13 cellular contexts compared by ENCODE assay signal in the genomic region with DNA sequence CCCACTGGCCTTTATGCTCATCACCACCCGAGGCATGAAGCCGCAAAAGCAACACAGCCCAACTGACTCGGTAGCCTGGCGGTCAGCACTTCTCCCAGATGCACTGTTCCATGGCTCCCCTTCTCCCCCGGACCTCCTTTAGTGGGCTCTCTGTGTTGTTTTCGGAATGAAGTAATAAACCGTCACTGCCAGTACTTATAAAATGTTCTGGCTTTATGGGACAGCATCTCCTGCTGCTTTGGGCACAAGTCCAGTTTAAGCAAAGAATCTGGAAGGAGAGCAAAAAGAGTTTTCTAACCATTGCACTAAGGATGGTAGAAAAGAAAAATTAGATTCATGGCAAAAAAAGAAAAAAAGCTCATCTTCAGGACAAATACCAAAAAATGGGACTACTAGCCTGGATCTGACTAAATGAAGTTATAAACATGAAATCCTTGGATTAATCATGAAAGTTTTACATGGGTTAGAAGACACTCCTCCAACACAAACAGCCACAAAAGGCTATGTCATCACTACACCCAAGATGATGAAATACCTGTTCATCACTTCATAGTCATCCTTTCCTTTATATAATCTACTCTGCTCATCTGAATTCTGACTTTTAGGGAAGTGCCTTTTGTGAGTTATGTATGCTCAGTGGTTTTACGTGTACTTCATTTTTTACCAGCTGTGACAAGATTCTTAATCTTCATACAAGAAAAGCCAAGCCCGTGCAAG.
A peak's percentile ranks its signal among the peaks of the same experiment; 100 is the strongest.
DNase-seq lines count a peak whose midpoint lies in the region; ATAC-seq, FAIRE-seq and TF ChIP-seq lines count a peak whose summit lies in the region.
"Had no signal": no experiment of that assay in that cellular context is flagged by ENCODE, and none has a peak within 500 bp of the region (broad histone marks: within the 10 kb centered on the region; RNA-seq: fewer than 3 reads in every experiment).

No MANE protein-coding gene starts in this region.

- intact Hi-C loops in IMR-90 (cut with micrococcal nuclease), result no loop called here
- intact Hi-C loops in left colon (cut with DNase I, micrococcal nuclease), result no loop called here
- intact Hi-C loops in activated naive CD4-positive, alpha-beta T cell treated with anti-CD3 and anti-CD28 coated beads for 36 hours (cut with micrococcal nuclease), result no loop called here
- intact Hi-C loops in activated CD4-positive, alpha-beta memory T cell treated with anti-CD3 and anti-CD28 coated beads for 36 hours (cut with micrococcal nuclease), result no loop called here

- in situ Hi-C loops in IMR-90 (cut with MboI; ENCODE audit: low sequenced_read_pairs), result no loop called here

- BruUV-seq in IMR-90 (replicated peaks; lab: Mats Ljungman, UMichigan), result no TSS peak

- TF ChIP-seq RAD21 in IMR-90 (IDR thresholded peaks at IDR 0.05; ENCODE audit: low read length), result no peak

- no peak overlapping the region for H3K23ac ChIP-seq in IMR-90 (ENCODE audit: low read depth, low read length)

- H3K36me3 Mint-ChIP-seq in astrocyte (ENCODE audit: low read depth, unreplicated experiment), result no peaks in the 10 kb centered on the region
- H3K36me3 Mint-ChIP-seq in activated naive CD4-positive, alpha-beta T cell treated with anti-CD3 and anti-CD28 coated beads for 36 hours (ENCODE audit: low read depth), result no peaks in the 10 kb centered on the region
- H3K36me3 Mint-ChIP-seq in T-cell, result no peaks in the 10 kb centered on the region
- H3K36me3 Mint-ChIP-seq in activated CD4-positive, alpha-beta memory T cell treated with anti-CD3 and anti-CD28 coated beads for 36 hours, result no peaks in the 10 kb centered on the region

- dilution Hi-C loops in IMR-90 (cut with HindIII; ENCODE audit: low sequenced_read_pairs, unreplicated experiment), result no loop called here

- H2BK20ac ChIP-seq in IMR-90 (ENCODE audit: low read depth, low read length), result no peak overlapping the region

- peaks cover 8% of the 10 kb centered on the region for H3K27me3 ChIP-seq in IMR-90 (ENCODE audit: control insufficient read depth, insufficient read depth, low read length)
- H3K27me3 ChIP-seq in astrocyte (ENCODE audit: insufficient read depth, low read length), result no peaks in the 10 kb centered on the region

- H4K20me1 ChIP-seq in IMR-90 (ENCODE audit: insufficient read depth, low read length) (no peaks in the 10 kb centered on the region), astrocyte (ENCODE audit: insufficient read depth, low read length) (no peaks in the 10 kb centered on the region)

- no peak overlapping the region for H3K27ac ChIP-seq in IMR-90 (ENCODE audit: insufficient read depth, low read length)
- no peak overlapping the region for H3K27ac ChIP-seq in astrocyte (ENCODE audit: low read depth, low read length)

- H3K4ac ChIP-seq in IMR-90 (ENCODE audit: low read depth, low read length), result no peak overlapping the region

- FAIRE-seq in astrocyte (lab: Jason Lieb, UNC), result no peak
- FAIRE-seq: GM19239 had no signal

- no peak overlapping the region for H3K14ac ChIP-seq in IMR-90 (replicated peaks; ENCODE audit: low read depth, low read length)

- H3K18ac ChIP-seq in IMR-90 (ENCODE audit: low read depth, low read length), result no peak overlapping the region

- H3K9me3 Mint-ChIP-seq in astrocyte (ENCODE audit: unreplicated experiment), result peaks cover 4% of the 10 kb centered on the region
- H3K9me3 Mint-ChIP-seq in activated naive CD4-positive, alpha-beta T cell treated with anti-CD3 and anti-CD28 coated beads for 36 hours, result no peaks in the 10 kb centered on the region
- H3K9me3 Mint-ChIP-seq in T-cell, result no peaks in the 10 kb centered on the region
- no peaks in the 10 kb centered on the region for H3K9me3 Mint-ChIP-seq in activated CD4-positive, alpha-beta memory T cell treated with anti-CD3 and anti-CD28 coated beads for 36 hours

- H3K9me1 ChIP-seq in IMR-90 (ENCODE audit: insufficient read depth, low read length), result no peaks in the 10 kb centered on the region

- H2AFZ ChIP-seq in IMR-90 (replicated peaks; ENCODE audit: low read length, poor library complexity), result no peak overlapping the region
- H2AFZ ChIP-seq in astrocyte (ENCODE audit: low read depth, low read length), result no peak overlapping the region

- POLR2A ChIA-PET in IMR-90 (lab: Charles Lee; ENCODE audit: unreplicated experiment) (no interaction called here), T-cell (lab: Charles Lee) (no interaction called here)
- POLR2A ChIA-PET in activated CD4-positive, alpha-beta memory T cell treated with anti-CD3 and anti-CD28 coated beads for 36 hours (lab: Charles Lee), result no interaction called here

- H3K79me1 ChIP-seq in IMR-90 (ENCODE audit: low read depth in 1 of 2, low read length in 2 of 2), result no peaks in the 10 kb centered on the region

- H4K91ac ChIP-seq in IMR-90 (ENCODE audit: insufficient read depth, low read depth, low read length), result no peak overlapping the region

- peaks cover 7% of the 10 kb centered on the region for H3K27me3 Mint-ChIP-seq in astrocyte (ENCODE audit: low read depth, unreplicated experiment)
- H3K27me3 Mint-ChIP-seq in activated naive CD4-positive, alpha-beta T cell treated with anti-CD3 and anti-CD28 coated beads for 36 hours (ENCODE audit: low read depth), result peaks cover 3% of the 10 kb centered on the region
- peaks cover 0 to 4% of the 10 kb centered on the region in 2 donors for H3K27me3 Mint-ChIP-seq in T-cell
- no peaks in the 10 kb centered on the region for H3K27me3 Mint-ChIP-seq in activated CD4-positive, alpha-beta memory T cell treated with anti-CD3 and anti-CD28 coated beads for 36 hours

- H3K4me1 ChIP-seq in IMR-90 (ENCODE audit: control insufficient read depth, insufficient read depth, low read length) (no peaks in the 10 kb centered on the region), astrocyte (ENCODE audit: insufficient read depth, low read length) (no peaks in the 10 kb centered on the region)

- H2AK5ac ChIP-seq in IMR-90 (ENCODE audit: low read depth, low read length), result no peak overlapping the region

- ATAC-seq in IMR-90 (ENCODE audit: low read depth), result no peak
- peak; percentile 40 for ATAC-seq in left colon
- no peak for ATAC-seq in T-cell (replicated peaks in 1 of 4)
- ATAC-seq in GM18909 (IDR thresholded peaks at IDR 0.05; ENCODE audit: poor library complexity, unreplicated experiment), result no peak

- no peak overlapping the region for H4K5ac ChIP-seq in IMR-90 (ENCODE audit: low read depth, low read length)

- CTCF ChIA-PET in IMR-90 (lab: Yijun Ruan, JAX), result no interaction called here
- CTCF ChIA-PET in activated naive CD4-positive, alpha-beta T cell treated with anti-CD3 and anti-CD28 coated beads for 36 hours (lab: Charles Lee), result no interaction called here
- CTCF ChIA-PET in T-cell (lab: Charles Lee), result no interaction called here
- CTCF ChIA-PET in activated CD4-positive, alpha-beta memory T cell treated with anti-CD3 and anti-CD28 coated beads for 36 hours (lab: Charles Lee), result no interaction called here

- TF ChIP-seq POLR2A in IMR-90 (IDR thresholded peaks at IDR 0.05; ENCODE audit: low read depth, low read length), result no peak

- H2BK15ac ChIP-seq in IMR-90 (ENCODE audit: low read depth, low read length), result no peak overlapping the region

- H3K9me3 ChIP-seq in IMR-90 (ENCODE audit: control insufficient read depth, insufficient read depth, low read length), result no peaks in the 10 kb centered on the region
- H3K9me3 ChIP-seq in astrocyte (ENCODE audit: insufficient read depth, low read depth, low read length), result no peaks in the 10 kb centered on the region

- no CpG with 5 or more reads among the region's 9 CpGs for WGBS in IMR-90 (ENCODE audit: extremely low coverage in 2 of 2, insufficient read length in 1 of 2), 2 experiments

- H3K36me3 ChIP-seq in IMR-90 (ENCODE audit: control insufficient read depth, insufficient read depth, low read length) (no peaks in the 10 kb centered on the region), astrocyte (ENCODE audit: insufficient read depth, low read length) (no peaks in the 10 kb centered on the region)

- no peak overlapping the region for H2BK120ac ChIP-seq in IMR-90 (ENCODE audit: low read depth, low read length)

- H2AK9ac ChIP-seq in IMR-90 (replicated peaks; ENCODE audit: low read depth, low read length, poor library complexity), result no peak overlapping the region

- no peaks in the 10 kb centered on the region for H3K79me2 ChIP-seq in astrocyte (ENCODE audit: insufficient read depth, low read length)

- H3K4me3 Mint-ChIP-seq in astrocyte (ENCODE audit: unreplicated experiment) (no peak overlapping the region), T-cell (no peak overlapping the region)
- no peak overlapping the region for H3K4me3 Mint-ChIP-seq in activated naive CD4-positive, alpha-beta T cell treated with anti-CD3 and anti-CD28 coated beads for 36 hours
- H3K4me3 Mint-ChIP-seq in activated CD4-positive, alpha-beta memory T cell treated with anti-CD3 and anti-CD28 coated beads for 36 hours, result no peak overlapping the region

- H3K4me3 ChIP-seq in IMR-90 (ENCODE audit: insufficient read depth, low read depth, low read length), result no peak overlapping the region
- no peak overlapping the region for H3K4me3 ChIP-seq in astrocyte (ENCODE audit: insufficient read depth, low read depth, low read length)

- no peak overlapping the region for H2BK5ac ChIP-seq in IMR-90 (ENCODE audit: low read depth, low read length, poor library complexity, severe bottlenecking)

- H4K8ac ChIP-seq in IMR-90 (ENCODE audit: low read depth in 2 of 2, low read length in 2 of 2), result no peak overlapping the region

- peak overlapping the region; percentile 71 for H3K27ac Mint-ChIP-seq in astrocyte (ENCODE audit: unreplicated experiment)
- H3K27ac Mint-ChIP-seq in activated naive CD4-positive, alpha-beta T cell treated with anti-CD3 and anti-CD28 coated beads for 36 hours, result no peak overlapping the region
- no peak overlapping the region for H3K27ac Mint-ChIP-seq in T-cell
- no peak overlapping the region for H3K27ac Mint-ChIP-seq in activated CD4-positive, alpha-beta memory T cell treated with anti-CD3 and anti-CD28 coated beads for 36 hours

- no peak overlapping the region for H3K56ac ChIP-seq in IMR-90 (ENCODE audit: extremely low read depth, insufficient read depth, low read length)

- H3K4me1 Mint-ChIP-seq in astrocyte (ENCODE audit: low read depth, unreplicated experiment) (no peaks in the 10 kb centered on the region), T-cell (peaks cover 2 to 14% (median 7%) of the 10 kb centered on the region in 3 donors)
- H3K4me1 Mint-ChIP-seq in activated naive CD4-positive, alpha-beta T cell treated with anti-CD3 and anti-CD28 coated beads for 36 hours (ENCODE audit: low read depth), result peaks cover 10% of the 10 kb centered on the region
- H3K4me1 Mint-ChIP-seq in activated CD4-positive, alpha-beta memory T cell treated with anti-CD3 and anti-CD28 coated beads for 36 hours (ENCODE audit: low read depth), result no peaks in the 10 kb centered on the region

- peak; percentile 11 for DNase-seq in AG08396 (ENCODE audit: low spot score)
- DNase-seq in IMR-90, result peak; percentile 13
- DNase-seq in astrocyte (ENCODE audit: low read depth), result peak; percentile 10
- DNase-seq in left colon, result no peak
- DNase-seq in activated naive CD4-positive, alpha-beta T cell treated with anti-CD3 and anti-CD28 coated beads for 36 hours, result no peak
- DNase-seq in T-cell, result no peak
- DNase-seq in activated CD4-positive, alpha-beta memory T cell treated with anti-CD3 and anti-CD28 coated beads for 36 hours, result no peak
- DNase-seq: activated CD4-positive, alpha-beta T cell treated with anti-CD3 and anti-CD28 coated beads for 4 hours; cerebellar nuclear complex; islet precursor cell; NCI-H446 treated with DMSO at 0.1 percent for 48 hours had no signal

- H3K4me2 ChIP-seq in IMR-90 (ENCODE audit: low read depth, low read length) (no peak overlapping the region), astrocyte (ENCODE audit: low read length) (no peak overlapping the region)

- TF ChIP-seq CTCF in IMR-90 (conservative IDR thresholded peaks at IDR 0.05; ENCODE audit: low read depth, low read length) (no peak), astrocyte (IDR thresholded peaks at IDR 0.05; ENCODE audit: insufficient read depth, low read depth, low read length) (no peak)

- H3K9ac ChIP-seq in IMR-90 (ENCODE audit: low read depth, low read length) (no peak overlapping the region), astrocyte (ENCODE audit: low read length) (no peak overlapping the region)

Comparison
In these comparisons a context has a peak if more than half of its experiments do, and no peak if none do; other contexts are left out.
1. DNase-seq: peak in AG08396 (single experiment), IMR-90 (single experiment) and astrocyte (single experiment); none in left colon (0 of 2), activated naive CD4-positive, alpha-beta T cell treated with anti-CD3 and anti-CD28 coated beads for 36 hours (single experiment), T-cell (0 of 34) and activated CD4-positive, alpha-beta memory T cell treated with anti-CD3 and anti-CD28 coated beads for 36 hours (single experiment).